Comparison of ENCODE assay signal across 16 cellular contexts in the genomic region with DNA sequence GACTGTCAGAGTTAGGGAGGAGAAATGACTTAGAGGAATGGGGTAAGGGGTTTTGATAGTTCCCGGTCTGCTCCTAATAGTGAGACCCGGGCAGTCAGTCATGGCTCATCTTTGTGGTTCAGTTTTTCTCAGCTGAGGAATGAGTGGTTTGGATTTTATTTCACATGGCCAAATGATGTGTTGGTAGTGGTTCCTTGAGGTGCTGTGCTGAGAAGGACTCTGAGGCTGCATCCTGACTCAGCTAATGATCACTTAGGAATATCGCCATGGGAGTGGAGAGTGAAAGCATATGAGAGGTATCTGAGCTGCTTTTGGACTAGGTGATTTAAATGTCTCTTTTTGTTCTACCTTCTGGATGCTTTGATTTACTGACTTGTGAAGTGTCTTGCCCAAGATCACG.
DNase-seq lines count a peak whose midpoint lies in the region; ATAC-seq and TF ChIP-seq lines count a peak whose summit lies in the region.
"Had no signal": no experiment of that assay in that cellular context is flagged by ENCODE, and none has a peak within 500 bp of the region (broad histone marks: within the 10 kb centered on the region; RNA-seq: fewer than 3 reads in every experiment).

No MANE protein-coding gene starts in this region.

- H3K4me1 Mint-ChIP-seq in HFFc6 (ENCODE audit: low read depth): peaks cover 82% of the 10 kb centered on the region

- H3K27ac Mint-ChIP-seq in HFFc6: peak overlapping the region; percentile 69

- H3K9me3 Mint-ChIP-seq in HFFc6: no peaks in the 10 kb centered on the region

- H3K4me1 ChIP-seq in ascending aorta (peaks cover 4 to 80% of the 10 kb centered on the region in 2 donors), thoracic aorta (ENCODE audit: control insufficient read depth in 1 of 2, low read depth in 2 of 2) (peaks cover 22 to 87% of the 10 kb centered on the region in 2 donors)

- peak; percentile 62 for DNase-seq in HFFc6
- no peak for DNase-seq in ascending aorta (ENCODE audit: low spot score in 2 of 2)
- peak; percentile 70 for DNase-seq in kidney tubule cell (ENCODE audit: low spot score)
- DNase-seq in thoracic aorta (ENCODE audit: low spot score): no peak
- no peak for DNase-seq in middle frontal gyrus (ENCODE audit: extremely low spot score, low spot score)
- no peak for DNase-seq in SKM-1 (lab: John Stamatoyannopoulos, UW; ENCODE audit: unreplicated experiment)
- DNase-seq: activated CD8-positive, alpha-beta memory T cell treated with anti-CD3 and anti-CD28 coated beads for 24 hours; dermis blood vessel endothelial cell; NCI-H1694 treated with DMSO at 0.1 percent for 48 hours; NCI-H510A; stimulated activated naive CD4-positive, alpha-beta T cell treated with Interleukin-2 at 50 U/mL for 16 hours; WERI-Rb-1 had no signal

- peak overlapping the region; percentile 16; the same call in 1 of the 2 replicates for H3K4me3 Mint-ChIP-seq in HFFc6

- H3K4me3 ChIP-seq in ascending aorta: peak overlapping the region in 1 of 2 donors; percentile 2
- H3K4me3 ChIP-seq in thoracic aorta: peak overlapping the region; percentile 13
- H3K4me3 ChIP-seq: smooth muscle cell had no signal

- peak overlapping the region; percentile 82 to 89 for H3K27ac ChIP-seq in ascending aorta
- H3K27ac ChIP-seq in thoracic aorta: peak overlapping the region; percentile 76 to 87
- H3K27ac ChIP-seq: neutrophil, WERI-Rb-1 had no signal

- intact Hi-C loops in ascending aorta (cut with DNase I): no loop called here

- H3K36me3 ChIP-seq in ascending aorta (peaks cover 9 to 11% of the 10 kb centered on the region in 2 donors), thoracic aorta (no peaks in the 10 kb centered on the region)
- H3K36me3 ChIP-seq: neutrophil, WERI-Rb-1 had no signal

- H3K9me3 ChIP-seq in ascending aorta (no peaks in the 10 kb centered on the region), thoracic aorta (no peaks in the 10 kb centered on the region)
- H3K9me3 ChIP-seq: neutrophil had no signal

- H3K27me3 ChIP-seq in ascending aorta (no peaks in the 10 kb centered on the region), thoracic aorta (replicated peaks; ENCODE audit: insufficient read depth) (no peaks in the 10 kb centered on the region)
- H3K27me3 ChIP-seq: neutrophil had no signal

- TF ChIP-seq CTCF in HFFc6 (IDR thresholded peaks at IDR 0.05) (no peak), ascending aorta (IDR thresholded peaks at IDR 0.05) (no peak), thoracic aorta (IDR thresholded peaks at IDR 0.05) (no peak)

- H3K36me3 Mint-ChIP-seq in HFFc6 (ENCODE audit: low read depth): peaks cover 45% of the 10 kb centered on the region

- no peak for ATAC-seq in thoracic aorta (ENCODE audit: insufficient number of reproducible peaks, low FRiP score, low read depth)
- no peak for ATAC-seq in HG03139 (IDR thresholded peaks at IDR 0.05; ENCODE audit: unreplicated experiment)
- ATAC-seq: esophagus mucosa had no signal

- H3K27me3 Mint-ChIP-seq in HFFc6 (ENCODE audit: insufficient read depth): no peaks in the 10 kb centered on the region; the same call in 1 of the 2 replicates

Comparison
In these comparisons a context has a peak if more than half of its experiments do, and no peak if none do; other contexts are left out.
1. DNase-seq: peak in HFFc6 (single experiment) and kidney tubule cell (single experiment); none in ascending aorta (0 of 2), thoracic aorta (single experiment), middle frontal gyrus (single experiment) and SKM-1 (single experiment).